1 cellular context compared by ENCODE assay signal in genomic region chr3:75572303-75572702, GRCh38.
TF ChIP-seq lines count a peak whose summit lies in the region.
"Not testable (repeated sequence)": the region's sequence is repeated elsewhere in the genome, so short reads cannot be mapped to it uniquely, and the experiment has no call there.

No MANE protein-coding gene starts in this region.

TF ChIP-seq in K562, 482 proteins besides CTCF, POLR2A, EP300 and RAD21:
- peak; percentile 76 for TF ChIP-seq ZBTB40 (IDR thresholded peaks at IDR 0.05)
- not testable (repeated sequence) for TF ChIP-seq ZBTB40 (CRISPR knock-in tag; IDR thresholded peaks at IDR 0.05)
